Comparison of ENCODE assay signal across 21 cellular contexts in the genomic region with DNA sequence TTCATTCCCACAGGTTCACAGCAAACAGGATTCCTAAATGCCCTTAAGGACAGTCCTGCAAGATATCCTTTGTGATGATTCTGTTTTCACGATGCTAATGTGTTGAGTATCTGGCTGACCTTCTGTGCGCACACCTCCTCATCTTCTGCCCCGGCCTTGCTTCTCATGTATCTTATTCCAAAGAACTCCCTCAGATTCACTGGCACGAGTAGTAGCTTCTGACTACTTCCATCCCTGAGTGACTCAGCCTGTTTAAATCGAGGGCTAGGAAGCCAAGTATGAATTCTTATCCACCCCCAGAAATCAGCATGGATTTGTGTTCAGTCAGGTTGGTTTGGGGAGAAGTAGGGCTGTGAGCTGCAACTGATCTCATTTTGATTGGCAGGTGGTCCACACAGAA.
DNase-seq lines count a peak whose midpoint lies in the region; ATAC-seq and TF ChIP-seq lines count a peak whose summit lies in the region.
"Had no signal": no experiment of that assay in that cellular context is flagged by ENCODE, and none has a peak within 500 bp of the region (broad histone marks: within the 10 kb centered on the region; RNA-seq: fewer than 3 reads in every experiment).

No MANE protein-coding gene starts in this region.

- H3K4me2 ChIP-seq in GM23338, result no peak overlapping the region

- H3F3A ChIP-seq in GM23338 (replicated peaks; ENCODE audit: low read depth), result 0 out of 2 replicates have a peak, but pooled peaks cover 3% of the 10 kb centered on the region

- no peaks in the 10 kb centered on the region for H3K36me3 Mint-ChIP-seq in progenitor cell of endocrine pancreas (ENCODE audit: insufficient read depth)
- H3K36me3 Mint-ChIP-seq in GM23338 (ENCODE audit: low read depth), result no peaks in the 10 kb centered on the region; the same call in 2 of the 3 replicates

- H3K36me3 ChIP-seq in GM23338 (ENCODE audit: insufficient read depth), result no peaks in the 10 kb centered on the region
- H3K36me3 ChIP-seq: right lobe of liver had no signal

- H3K79me2 ChIP-seq in GM23338 (replicated peaks; ENCODE audit: insufficient read depth), result no peaks in the 10 kb centered on the region

- no peak for TF ChIP-seq CTCF in astrocyte of the cerebellum (IDR thresholded peaks at IDR 0.05; ENCODE audit: low read depth, low read length, missing control alignments)
- no peak for TF ChIP-seq CTCF in foreskin fibroblast (IDR thresholded peaks at IDR 0.05; ENCODE audit: low read depth, low read length)
- TF ChIP-seq CTCF in progenitor cell of endocrine pancreas (IDR thresholded peaks at IDR 0.05; ENCODE audit: unreplicated experiment), result no peak
- TF ChIP-seq CTCF in GM23338 (conservative IDR thresholded peaks at IDR 0.05; ENCODE audit: low read depth in 2 of 2), result no peak

- no peak overlapping the region for H2AFZ ChIP-seq in GM23338

- H3K27ac Mint-ChIP-seq in progenitor cell of endocrine pancreas (no peak overlapping the region), GM23338 (no peak overlapping the region)
- H3K27ac Mint-ChIP-seq: activated naive CD8-positive, alpha-beta T cell treated with anti-CD3 and anti-CD28 coated beads, Interleukin-2, amount 50 U/mL, for 24 hours; dendritic cell treated with granulocyte-macrophage colony-stimulating factor and Interleukin-4, amounts not matched to agents 40 ng/mL and 50 ng/mL, for 4 days; IgD-negative memory B cell had no signal

- peak; percentile 47 for DNase-seq in EL
- peak; percentile 19 for DNase-seq in astrocyte of the cerebellum (ENCODE audit: low read depth)
- peak; percentile 64 to 75 for DNase-seq in foreskin fibroblast
- DNase-seq in skeletal muscle cell (ENCODE audit: low read depth), result peak; percentile 66
- no peak for DNase-seq in progenitor cell of endocrine pancreas (ENCODE audit: low spot score, unreplicated experiment)
- no peak for DNase-seq in GM23338 (ENCODE audit: low spot score)
- no peak for DNase-seq in NOMO-1 treated with dmso at 0.1 percent for 144 hours (lab: John Stamatoyannopoulos, UW; ENCODE audit: unreplicated experiment)
- no peak for DNase-seq in cerebellar cortex (ENCODE audit: low spot score)
- DNase-seq: activated CD4-positive, alpha-beta T cell treated with anti-CD3 and anti-CD28 coated beads, Interleukin-2, amount 50 U/mL, for 4 hours; activated naive CD8-positive, alpha-beta T cell treated with anti-CD3 and anti-CD28 coated beads, Interleukin-2, amount 50 U/mL, for 24 hours; activated T-cell treated with anti-CD3 and anti-CD28 coated beads, Interleukin-2, amount 50 U/mL, for 4 hours; C1 segment of cervical spinal cord; DMS79 treated with DMSO at 0.1 percent for 48 hours; NCI-H1105 treated with DMSO at 0.1 percent for 48 hours; NCI-H446; right lobe of liver; stimulated activated CD4-positive, alpha-beta T cell treated with anti-CD3 and anti-CD28 coated beads, Interleukin-4, amount 100 ng/mL, for 24 hours; trophoblast cell had no signal

- H3K4me3 ChIP-seq in astrocyte of the cerebellum (ENCODE audit: low read depth, low read length) (no peak overlapping the region), foreskin fibroblast (ENCODE audit: low read depth in 1 of 2, low read length in 2 of 2) (no peak overlapping the region), skeletal muscle cell (ENCODE audit: low read depth, low read length) (no peak overlapping the region), GM23338 (no peak overlapping the region)
- H3K4me3 ChIP-seq: right lobe of liver had no signal

- H3K27me3 Mint-ChIP-seq in progenitor cell of endocrine pancreas (no peaks in the 10 kb centered on the region), GM23338 (ENCODE audit: insufficient read depth, low read depth, poor library complexity) (peaks cover 11% of the 10 kb centered on the region)
- H3K27me3 Mint-ChIP-seq: dendritic cell treated with granulocyte-macrophage colony-stimulating factor and Interleukin-4, amounts not matched to agents 40 ng/mL and 50 ng/mL, for 4 days; IgD-negative memory B cell had no signal

- H3K27ac ChIP-seq in GM23338 (ENCODE audit: low read depth), result no peak overlapping the region
- H3K27ac ChIP-seq: right lobe of liver had no signal

- H3K9me2 ChIP-seq in GM23338 (ENCODE audit: insufficient read depth), result no peaks in the 10 kb centered on the region

- no peaks in the 10 kb centered on the region for H4K20me1 ChIP-seq in GM23338 (replicated peaks; ENCODE audit: insufficient read depth)

- ATAC-seq in GM23338, result no peak
- ATAC-seq: activated naive CD8-positive, alpha-beta T cell treated with anti-CD3 and anti-CD28 coated beads, Interleukin-2, amount 50 U/mL, for 24 hours; activated T-cell treated with anti-CD3 and anti-CD28 coated beads, Interleukin-2, amount 50 U/mL, for 4 hours; esophagus mucosa; right lobe of liver had no signal

- H3K27me3 ChIP-seq in GM23338 (ENCODE audit: insufficient read depth), result no peaks in the 10 kb centered on the region
- H3K27me3 ChIP-seq: right lobe of liver had no signal

- in situ Hi-C loops in astrocyte of the cerebellum (cut with HindIII; ENCODE audit: low sequenced_read_pairs), result no loop called here

- H3K9me3 Mint-ChIP-seq in progenitor cell of endocrine pancreas (ENCODE audit: low read depth) (no peaks in the 10 kb centered on the region), GM23338 (no peaks in the 10 kb centered on the region)
- H3K9me3 Mint-ChIP-seq: activated naive CD8-positive, alpha-beta T cell treated with anti-CD3 and anti-CD28 coated beads, Interleukin-2, amount 50 U/mL, for 24 hours; activated T-cell treated with anti-CD3 and anti-CD28 coated beads, Interleukin-2, amount 50 U/mL, for 4 hours; dendritic cell treated with granulocyte-macrophage colony-stimulating factor and Interleukin-4, amounts not matched to agents 40 ng/mL and 50 ng/mL, for 4 days; IgD-negative memory B cell had no signal

- no peak overlapping the region for H3K4me3 Mint-ChIP-seq in progenitor cell of endocrine pancreas (ENCODE audit: low read depth)
- no peak overlapping the region for H3K4me3 Mint-ChIP-seq in GM23338
- H3K4me3 Mint-ChIP-seq: activated naive CD8-positive, alpha-beta T cell treated with anti-CD3 and anti-CD28 coated beads, Interleukin-2, amount 50 U/mL, for 24 hours; activated T-cell treated with anti-CD3 and anti-CD28 coated beads, Interleukin-2, amount 50 U/mL, for 4 hours; dendritic cell treated with granulocyte-macrophage colony-stimulating factor and Interleukin-4, amounts not matched to agents 40 ng/mL and 50 ng/mL, for 4 days; IgD-negative memory B cell had no signal

- H3K4me1 Mint-ChIP-seq in progenitor cell of endocrine pancreas (ENCODE audit: low read depth) (peaks cover 3% of the 10 kb centered on the region), GM23338 (peaks cover 20% of the 10 kb centered on the region)

- peaks cover 14% of the 10 kb centered on the region for H3K4me1 ChIP-seq in GM23338 (ENCODE audit: insufficient read depth)
- H3K4me1 ChIP-seq: right lobe of liver had no signal

Comparison
In these comparisons a context has a peak if more than half of its experiments do, and no peak if none do; other contexts are left out.
1. DNase-seq: peak in EL (single experiment), astrocyte of the cerebellum (single experiment), foreskin fibroblast (2 of 2) and skeletal muscle cell (single experiment); none in progenitor cell of endocrine pancreas (single experiment), GM23338 (single experiment), NOMO-1 treated with dmso at 0.1 percent for 144 hours (single experiment) and cerebellar cortex (single experiment).